In the genomic region with DNA sequence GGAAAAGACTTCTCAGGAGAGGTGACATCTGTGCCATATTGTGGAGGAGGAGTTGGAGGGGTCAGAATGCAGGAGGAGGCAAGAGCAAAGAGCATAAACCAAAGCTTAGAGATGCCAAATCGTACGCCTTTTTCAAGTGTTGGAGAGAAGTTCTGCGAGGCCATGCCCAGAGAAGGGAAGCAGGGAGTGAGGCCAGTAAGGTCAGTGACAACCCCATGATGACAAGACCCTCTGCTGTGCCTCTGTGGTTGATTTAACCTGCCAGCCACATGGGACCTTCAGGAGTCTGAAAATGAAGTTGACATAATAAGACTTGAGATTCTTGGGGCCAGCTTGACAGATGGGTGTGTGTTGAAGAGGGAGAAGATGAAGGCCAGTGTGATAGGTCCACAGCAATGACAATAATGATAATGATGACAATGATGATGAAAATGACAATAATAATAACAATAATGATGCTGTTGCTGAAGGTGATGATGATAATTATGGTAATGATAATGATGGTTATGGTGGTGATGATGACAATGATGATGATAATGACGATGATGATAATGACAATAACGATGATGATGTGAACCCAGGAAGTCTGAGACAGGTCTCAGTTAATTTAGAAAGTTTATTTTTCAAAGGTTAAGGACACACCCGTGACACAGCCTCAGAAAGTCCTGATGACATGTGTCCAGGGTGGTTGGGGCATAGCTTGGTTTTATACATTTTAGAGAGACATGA, we compare ENCODE assay signal across 17 cellular contexts.
DNase-seq lines count a peak whose midpoint lies in the region; ATAC-seq, FAIRE-seq and TF ChIP-seq lines count a peak whose summit lies in the region.
"Had no signal": no experiment of that assay in that cellular context is flagged by ENCODE, and none has a peak within 500 bp of the region (broad histone marks: within the 10 kb centered on the region; RNA-seq: fewer than 3 reads in every experiment).

No MANE protein-coding gene starts in this region.

- 17% methylated on average over 6 of the region's 6 CpGs for WGBS in HepG2 (ENCODE audit: low lambda C conversion rate)

- H3K9me3 ChIP-seq in colonic mucosa (no peaks in the 10 kb centered on the region), HepG2 (ENCODE audit: low read length) (no peaks in the 10 kb centered on the region), vagina (no peaks in the 10 kb centered on the region), SJCRH30 (replicated peaks) (no peaks in the 10 kb centered on the region)
- no peaks in the 10 kb centered on the region for H3K9me3 ChIP-seq in CD4-positive, alpha-beta memory T cell (ENCODE audit: control insufficient read depth in 1 of 2, low read length in 2 of 2)
- H3K9me3 ChIP-seq: BLaER1 treated with 17β-estradiol and CSF1 and Interleukin-3, amounts not matched to agents 10 nM and 100 nM had no signal

- H3K27me3 ChIP-seq in colonic mucosa (no peaks in the 10 kb centered on the region), HepG2 (ENCODE audit: control insufficient read depth in 1 of 2, insufficient read depth in 2 of 2, low read length in 2 of 2) (peaks cover 0 to 13% of the 10 kb centered on the region in 2 experiments; a peak in 1 of 5 replicates), vagina (no peaks in the 10 kb centered on the region), SJCRH30 (no peaks in the 10 kb centered on the region)
- no peaks in the 10 kb centered on the region for H3K27me3 ChIP-seq in CD4-positive, alpha-beta memory T cell (ENCODE audit: insufficient read depth, low read length)

- H3K27me3 Mint-ChIP-seq in CD4-positive, alpha-beta memory T cell, result peaks cover 5 to 7% of the 10 kb centered on the region in 2 donors
- H3K27me3 Mint-ChIP-seq: CD4-positive, CD25-positive, alpha-beta regulatory T cell had no signal

- no peak for TF ChIP-seq EP300 in HepG2 (IDR thresholded peaks at IDR 0.05; ENCODE audit: low read depth in 2 of 2, low read length in 2 of 2)
- TF ChIP-seq EP300 in HepG2 (CRISPR knock-in tag; IDR thresholded peaks at IDR 0.05; ENCODE audit: borderline replicate concordance), result no peak

- no peaks in the 10 kb centered on the region for H4K20me1 ChIP-seq in HepG2 (ENCODE audit: insufficient read depth, low read length)

- no peaks in the 10 kb centered on the region for H3K4me1 Mint-ChIP-seq in CD4-positive, alpha-beta memory T cell
- H3K4me1 Mint-ChIP-seq: CD4-positive, CD25-positive, alpha-beta regulatory T cell had no signal

- no peak for TF ChIP-seq RAD21 in HepG2 (CRISPR knock-in tag; IDR thresholded peaks at IDR 0.05)

- H3K27ac Mint-ChIP-seq in CD4-positive, alpha-beta memory T cell, result no peak overlapping the region
- H3K27ac Mint-ChIP-seq: CD4-positive, CD25-positive, alpha-beta regulatory T cell; H9 had no signal

- ATAC-seq in HepG2, result no peak
- ATAC-seq: GM12878 had no signal

- H3K4me1 ChIP-seq in colonic mucosa, result no peaks in the 10 kb centered on the region
- no peaks in the 10 kb centered on the region for H3K4me1 ChIP-seq in HepG2 (ENCODE audit: insufficient read depth, low read length)
- no peaks in the 10 kb centered on the region for H3K4me1 ChIP-seq in vagina
- H3K4me1 ChIP-seq in SJCRH30, result peaks cover 28% of the 10 kb centered on the region
- no peaks in the 10 kb centered on the region for H3K4me1 ChIP-seq in CD4-positive, alpha-beta memory T cell (ENCODE audit: insufficient read depth, low read length)

- TF ChIP-seq POLR2A in HepG2 (IDR thresholded peaks at IDR 0.05; ENCODE audit: insufficient read depth in 1 of 2, low read depth in 2 of 2, low read length in 2 of 2), result no peak
- no peak for TF ChIP-seq POLR2A in vagina (IDR thresholded peaks at IDR 0.05)
- TF ChIP-seq POLR2A in erythroblast (IDR thresholded peaks at IDR 0.05; ENCODE audit: low read length), result no peak

- in situ Hi-C loops in HepG2 (cut with HindIII; ENCODE audit: extremely low pct_ligation_motif_present, low pct_unique_long_range_greater_than_20kb), result no loop called here

- no peaks in the 10 kb centered on the region for H3K79me2 ChIP-seq in HepG2 (ENCODE audit: insufficient read depth, low read length)

- H3K4me3 ChIP-seq in colonic mucosa (no peak overlapping the region), HepG2 (replicated peaks in 1 of 3; ENCODE audit: insufficient read depth in 1 of 3, low read depth in 2 of 3, low read length in 3 of 3) (no peak overlapping the region), vagina (no peak overlapping the region), SJCRH30 (no peak overlapping the region)
- no peak overlapping the region for H3K4me3 ChIP-seq in CD4-positive, alpha-beta memory T cell (ENCODE audit: low read length in 2 of 2)
- H3K4me3 ChIP-seq: BLaER1 treated with 17β-estradiol and CSF1 and Interleukin-3, amounts not matched to agents 10 nM and 100 nM; GM12878 had no signal

- DNase-seq in activated effector memory CD4-positive, alpha-beta T cell treated with anti-CD3 and anti-CD28 coated beads, Interleukin-2, amount 50 U/mL, for 16 hours, result peak; percentile 30
- no peak for DNase-seq in activated effector memory CD4-positive, alpha-beta T cell treated with Interleukin-2 at 50 U/mL for 16 hours
- peak; percentile 8 for DNase-seq in colonic mucosa
- DNase-seq in HepG2 (ENCODE audit: low spot score), result no peak
- DNase-seq in vagina (ENCODE audit: extremely low spot score in 2 of 2), result peak; percentile 56 to 67
- DNase-seq in SJCRH30, result no peak
- DNase-seq in CD4-positive, alpha-beta memory T cell, result no peak
- DNase-seq in erythroblast (lab: John Stamatoyannopoulos, UW), result no peak
- DNase-seq: ACHN; Calu3; CD4-positive, CD25-positive, alpha-beta regulatory T cell; DMS79; GOT3; H9 had no signal

- no peak for FAIRE-seq in HepG2 (lab: Jason Lieb, UNC)
- FAIRE-seq: GM12878, GM18507 had no signal

- H3K4me2 ChIP-seq in HepG2 (ENCODE audit: low read depth, low read length), result no peak overlapping the region
- H3K4me2 ChIP-seq: BLaER1 treated with 17β-estradiol and CSF1 and Interleukin-3, amounts not matched to agents 10 nM and 100 nM had no signal

- H2AFZ ChIP-seq in HepG2 (ENCODE audit: low read length), result no peak overlapping the region

- POLR2A ChIA-PET in HepG2 (lab: Yijun Ruan, JAX), result no interaction called here
- POLR2A ChIA-PET in CD4-positive, alpha-beta memory T cell (lab: Charles Lee; ENCODE audit: partially characterized antibody), result no interaction called here

- no peak overlapping the region for H3K4me3 Mint-ChIP-seq in CD4-positive, alpha-beta memory T cell
- H3K4me3 Mint-ChIP-seq: CD4-positive, CD25-positive, alpha-beta regulatory T cell; H9 had no signal

- intact Hi-C loops in colonic mucosa (cut with DNase I) (no loop called here), HepG2 (cut with micrococcal nuclease; ENCODE audit: unreplicated experiment) (no loop called here), vagina (cut with DNase I) (no loop called here)
- intact Hi-C loops in CD4-positive, alpha-beta memory T cell (cut with micrococcal nuclease), result no loop called here

- BruUV-seq in HepG2 (replicated peaks; lab: Mats Ljungman, UMichigan), result no TSS peak

- CTCF ChIA-PET in HepG2 (lab: Yijun Ruan, JAX; ENCODE audit: low intra/inter-chr PET ratio, low total read pairs), result no interaction called here
- CTCF ChIA-PET in CD4-positive, alpha-beta memory T cell (lab: Charles Lee; ENCODE audit: partially characterized antibody), result no interaction called here

- no peak overlapping the region for H3K27ac ChIP-seq in colonic mucosa
- H3K27ac ChIP-seq in HepG2 (ENCODE audit: extremely low read length, insufficient read depth, low read length), result no peak overlapping the region
- H3K27ac ChIP-seq in vagina, result no peak overlapping the region
- H3K27ac ChIP-seq in SJCRH30, result no peak overlapping the region
- no peak overlapping the region for H3K27ac ChIP-seq in CD4-positive, alpha-beta memory T cell (ENCODE audit: low read depth, low read length)
- H3K27ac ChIP-seq: BLaER1 treated with 17β-estradiol and CSF1 and Interleukin-3, amounts not matched to agents 10 nM and 100 nM had no signal

- no peak for TF ChIP-seq CTCF in colonic mucosa (IDR thresholded peaks at IDR 0.05)
- TF ChIP-seq CTCF in HepG2 (CRISPR knock-in tag; IDR thresholded peaks at IDR 0.05), result no peak
- no peak for TF ChIP-seq CTCF in vagina (IDR thresholded peaks at IDR 0.05)

- H3K9me3 Mint-ChIP-seq in CD4-positive, alpha-beta memory T cell, result no peaks in the 10 kb centered on the region
- H3K9me3 Mint-ChIP-seq: CD4-positive, CD25-positive, alpha-beta regulatory T cell; H9 had no signal

- H3K9ac ChIP-seq in colonic mucosa (ENCODE audit: low read depth in 2 of 2, low read length in 2 of 2), result no peak overlapping the region
- H3K9ac ChIP-seq in HepG2 (ENCODE audit: insufficient read depth, low read depth, low read length), result no peak overlapping the region
- H3K9ac ChIP-seq: BLaER1 treated with 17β-estradiol and CSF1 and Interleukin-3, amounts not matched to agents 10 nM and 100 nM had no signal

- H3K36me3 ChIP-seq in colonic mucosa (no peaks in the 10 kb centered on the region), HepG2 (replicated peaks in 1 of 2; ENCODE audit: control insufficient read depth in 1 of 2, insufficient read depth in 2 of 2, low read length in 2 of 2) (no peaks in the 10 kb centered on the region), vagina (no peaks in the 10 kb centered on the region), SJCRH30 (no peaks in the 10 kb centered on the region)
- no peaks in the 10 kb centered on the region for H3K36me3 ChIP-seq in CD4-positive, alpha-beta memory T cell (ENCODE audit: insufficient read depth, low read length)
- H3K36me3 ChIP-seq: BLaER1 treated with 17β-estradiol and CSF1 and Interleukin-3, amounts not matched to agents 10 nM and 100 nM had no signal

- H3K36me3 Mint-ChIP-seq in CD4-positive, alpha-beta memory T cell, result no peaks in the 10 kb centered on the region
- H3K36me3 Mint-ChIP-seq: CD4-positive, CD25-positive, alpha-beta regulatory T cell had no signal

TF ChIP-seq in HepG2, 621 proteins besides CTCF, POLR2A, EP300 and RAD21:
- TF ChIP-seq, protein P1, sequence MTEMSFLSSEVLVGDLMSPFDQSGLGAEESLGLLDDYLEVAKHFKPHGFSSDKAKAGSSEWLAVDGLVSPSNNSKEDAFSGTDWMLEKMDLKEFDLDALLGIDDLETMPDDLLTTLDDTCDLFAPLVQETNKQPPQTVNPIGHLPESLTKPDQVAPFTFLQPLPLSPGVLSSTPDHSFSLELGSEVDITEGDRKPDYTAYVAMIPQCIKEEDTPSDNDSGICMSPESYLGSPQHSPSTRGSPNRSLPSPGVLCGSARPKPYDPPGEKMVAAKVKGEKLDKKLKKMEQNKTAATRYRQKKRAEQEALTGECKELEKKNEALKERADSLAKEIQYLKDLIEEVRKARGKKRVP (CRISPR knock-in tag; IDR thresholded peaks at IDR 0.05), result no peak
- TF ChIP-seq AGO2 (optimal IDR thresholded peaks at IDR 0.05; ENCODE audit: low read depth, low read length) (no peak), CREB1 (IDR thresholded peaks at IDR 0.05) (peak; percentile 91), CREB1 (CRISPR knock-in tag; IDR thresholded peaks at IDR 0.05) (no peak)

Comparison
In these comparisons a context has a peak if more than half of its experiments do, and no peak if none do; other contexts are left out.
1. DNase-seq: peak in activated effector memory CD4-positive, alpha-beta T cell treated with anti-CD3 and anti-CD28 coated beads, Interleukin-2, amount 50 U/mL, for 16 hours (single experiment), colonic mucosa (single experiment) and vagina (2 of 2); none in activated effector memory CD4-positive, alpha-beta T cell treated with Interleukin-2 at 50 U/mL for 16 hours (single experiment), HepG2 (single experiment), SJCRH30 (0 of 2), CD4-positive, alpha-beta memory T cell (0 of 5) and erythroblast (0 of 2).